ENCODE assay signal across 2 cellular contexts in genomic region chr1:8323706-8324105, GRCh38.
TF ChIP-seq lines count a peak whose summit lies in the region.

No MANE protein-coding gene starts in this region.

TF ChIP-seq in GM23338, 12 proteins besides CTCF, POLR2A, EP300 and RAD21 (continued from another document):
- TF ChIP-seq ZNF331 (CRISPR knock-in tag; IDR thresholded peaks at IDR 0.05; ENCODE audit: low read depth), result no peak
- no peak for TF ChIP-seq CREB1 (CRISPR knock-in tag; IDR thresholded peaks at IDR 0.05; ENCODE audit: low read depth)
- TF ChIP-seq EZH2 (IDR thresholded peaks at IDR 0.05; ENCODE audit: low read depth, unreplicated experiment), result no peak
- no peak for TF ChIP-seq POLR2AphosphoS5 (IDR thresholded peaks at IDR 0.05; ENCODE audit: low read depth)
- TF ChIP-seq REST (IDR thresholded peaks at IDR 0.05; ENCODE audit: unreplicated experiment), result no peak
- TF ChIP-seq STAT1 (IDR thresholded peaks at IDR 0.05; ENCODE audit: unreplicated experiment), result no peak
- TF ChIP-seq EZH2phosphoT487 (IDR thresholded peaks at IDR 0.05; ENCODE audit: unreplicated experiment), result no peak
- TF ChIP-seq ZNF462 (CRISPR knock-in tag; IDR thresholded peaks at IDR 0.05), result no peak
- TF ChIP-seq JUNB (IDR thresholded peaks at IDR 0.05; ENCODE audit: unreplicated experiment), result no peak
- no peak for TF ChIP-seq ETS1 (IDR thresholded peaks at IDR 0.05)

TF ChIP-seq in K562, 482 proteins besides CTCF, POLR2A, EP300 and RAD21 (continued from another document):
- TF ChIP-seq ZNF507 (tag; conservative IDR thresholded peaks at IDR 0.05) (no peak), BCL6 (CRISPR knock-in tag; IDR thresholded peaks at IDR 0.05) (no peak), PHB2 (IDR thresholded peaks at IDR 0.05; ENCODE audit: low read depth) (no peak), ZBTB12 (CRISPR knock-in tag; IDR thresholded peaks at IDR 0.05) (no peak), HBP1 (CRISPR knock-in tag; IDR thresholded peaks at IDR 0.05) (no peak), BACH1 (tag; IDR thresholded peaks at IDR 0.05) (no peak), GTF2F1 (IDR thresholded peaks at IDR 0.05; ENCODE audit: low read depth, low read length) (no peak), SIRT6 (IDR thresholded peaks at IDR 0.05; ENCODE audit: low read depth, low read length) (no peak), ZNF778 (CRISPR knock-in tag; IDR thresholded peaks at IDR 0.05) (no peak), HOXB6 (CRISPR knock-in tag; IDR thresholded peaks at IDR 0.05; ENCODE audit: borderline replicate concordance) (no peak), ATF4 (CRISPR knock-in tag; IDR thresholded peaks at IDR 0.05) (no peak), ZFP36 (IDR thresholded peaks at IDR 0.05; ENCODE audit: low read depth, low read length, partially characterized antibody) (no peak), CTCFL (IDR thresholded peaks at IDR 0.05; ENCODE audit: borderline replicate concordance, insufficient read depth, low read depth, low read length, poor library complexity, severe bottlenecking) (no peak), ARNT (IDR thresholded peaks at IDR 0.05) (no peak), SREBF2 (CRISPR knock-in tag; IDR thresholded peaks at IDR 0.05) (no peak), RBM17 (IDR thresholded peaks at IDR 0.05; ENCODE audit: borderline replicate concordance, low read depth, low read length) (no peak), NBN (IDR thresholded peaks at IDR 0.05; ENCODE audit: low read depth) (no peak), ATF7 (IDR thresholded peaks at IDR 0.05) (no peak)
